ENCODE assay signal across 21 cellular contexts in genomic region chr9:93903886-93904648, GRCh38. TPM values are rescaled to one million over a fixed set of nuclear protein-coding genes. Genes with fewer than 3 reads are reported as not detected.
"Had no signal": no experiment of that assay in that cellular context is flagged by ENCODE, and none has a peak within 500 bp of the region (broad histone marks: within the 10 kb centered on the region; RNA-seq: fewer than 3 reads in every experiment).

No MANE protein-coding gene starts in this region.

- H3K4me3 Mint-ChIP-seq: activated CD4-positive, alpha-beta T cell treated with anti-CD3 and anti-CD28 coated beads, Interleukin-2, amount 10 ng/mL, durations not matched to agents 7 days and 5 days; activated naive CD8-positive, alpha-beta T cell treated with anti-CD3 and anti-CD28 coated beads, Interleukin-2, amount 50 U/mL, for 24 hours; immature natural killer cell; mesothelial cell of epicardium; neural crest cell; type B pancreatic cell had no signal

- H3K4me1 Mint-ChIP-seq: immature natural killer cell, neural crest cell had no signal

- DNase-seq: activated CD4-positive, alpha-beta T cell treated with anti-CD3 and anti-CD28 coated beads, Interleukin-2, amount 10 ng/mL, durations not matched to agents 7 days and 5 days; activated naive CD8-positive, alpha-beta T cell treated with anti-CD3 and anti-CD28 coated beads, Interleukin-2, amount 50 U/mL, for 24 hours; activated T-cell treated with anti-CD3 and anti-CD28 coated beads for 4 hours; immature natural killer cell; lower lobe of right lung; stimulated activated CD4-positive, alpha-beta T cell treated with anti-CD3 and anti-CD28 coated beads, Interleukin-4, amount 100 ng/mL, for 4 hours; stimulated activated CD8-positive, alpha-beta memory T cell treated with anti-CD3 and anti-CD28 coated beads, Interleukin-4, amount 100 ng/mL, for 48 hours; stimulated activated naive CD8-positive, alpha-beta T cell treated with anti-CD3 and anti-CD28 coated beads, Interleukin-15, Interleukin-2, amounts not matched to agents 100 U/mL and 50 U/mL, for 24 hours; T-helper 2 cell had no signal

- H3K27me3 ChIP-seq: breast epithelium, pancreas had no signal

- ATAC-seq: activated naive CD8-positive, alpha-beta T cell treated with anti-CD3 and anti-CD28 coated beads, Interleukin-2, amount 50 U/mL, for 24 hours; lower lobe of right lung; pancreas had no signal

- H3K4me3 ChIP-seq: breast epithelium, lower lobe of right lung, pancreas, skin epidermis had no signal

- H3K9me3 Mint-ChIP-seq: mesothelial cell of epicardium, neural crest cell had no signal

- H3K27ac Mint-ChIP-seq: activated CD4-positive, alpha-beta T cell treated with anti-CD3 and anti-CD28 coated beads, Interleukin-2, amount 10 ng/mL, durations not matched to agents 7 days and 5 days; activated naive CD8-positive, alpha-beta T cell treated with anti-CD3 and anti-CD28 coated beads, Interleukin-2, amount 50 U/mL, for 24 hours; mesothelial cell of epicardium; type B pancreatic cell had no signal

- H3K9me3 ChIP-seq: breast epithelium, lower lobe of right lung, pancreas had no signal

- H3K4me1 ChIP-seq: breast epithelium, lower lobe of right lung, pancreas had no signal

- H3K27ac ChIP-seq: breast epithelium, lower lobe of right lung, pancreas, skin epidermis had no signal

- H3K36me3 Mint-ChIP-seq: immature natural killer cell, mesothelial cell of epicardium, type B pancreatic cell had no signal

- H3K36me3 ChIP-seq: breast epithelium, lower lobe of right lung, pancreas had no signal

RNA-seq across cellular contexts. Expression of gene BARX1, which starts 51.1 kb away (rescaled TPM):
- total RNA-seq: activated CD4-positive, alpha-beta T cell treated with anti-CD3 and anti-CD28 coated beads, Interleukin-2, amount 10 ng/mL, durations not matched to agents 7 days and 5 days; cerebellum; dermis microvascular lymphatic vessel endothelial cell; epithelial cell of proximal tubule; frontal cortex; lower lobe of right lung; mesothelial cell of epicardium; renal cortical epithelial cell had no signal
- polyA plus RNA-seq: aorta, immature natural killer cell had no signal
